ENCODE assay signal across 1 cellular context in the genomic region with DNA sequence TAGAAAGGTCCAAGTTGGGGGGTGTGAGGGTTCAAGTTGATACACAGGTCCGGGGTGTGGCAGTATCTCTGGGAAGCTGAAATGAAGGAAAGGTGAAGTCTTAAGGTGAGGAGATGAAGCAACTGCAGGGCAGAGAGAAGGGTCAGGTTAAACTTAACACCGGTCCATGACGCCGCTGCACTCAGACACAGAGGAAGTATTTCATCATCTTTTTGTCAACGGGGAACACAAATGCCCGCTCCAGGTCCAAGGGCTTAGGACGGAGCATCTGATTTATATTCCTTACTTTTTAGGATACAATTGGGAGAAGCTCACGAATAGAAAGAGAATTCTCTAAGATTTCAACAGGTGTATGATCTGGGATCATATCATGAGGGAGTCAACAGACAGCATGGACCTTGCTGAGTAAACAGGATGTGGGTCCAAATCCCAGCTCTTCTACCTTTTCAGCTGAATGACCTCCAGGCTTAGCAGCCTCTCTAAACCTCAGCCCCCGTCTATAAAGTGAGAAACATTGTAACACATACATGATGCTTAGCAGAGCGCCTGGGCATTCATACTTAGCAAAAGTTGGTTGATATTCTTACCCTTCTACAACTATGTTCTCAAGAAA.
TF ChIP-seq lines count a peak whose summit lies in the region.

No MANE protein-coding gene starts in this region.

TF ChIP-seq in liver, 16 proteins besides CTCF, POLR2A, EP300 and RAD21 (continued from another document):
- TF ChIP-seq, protein P1, sequence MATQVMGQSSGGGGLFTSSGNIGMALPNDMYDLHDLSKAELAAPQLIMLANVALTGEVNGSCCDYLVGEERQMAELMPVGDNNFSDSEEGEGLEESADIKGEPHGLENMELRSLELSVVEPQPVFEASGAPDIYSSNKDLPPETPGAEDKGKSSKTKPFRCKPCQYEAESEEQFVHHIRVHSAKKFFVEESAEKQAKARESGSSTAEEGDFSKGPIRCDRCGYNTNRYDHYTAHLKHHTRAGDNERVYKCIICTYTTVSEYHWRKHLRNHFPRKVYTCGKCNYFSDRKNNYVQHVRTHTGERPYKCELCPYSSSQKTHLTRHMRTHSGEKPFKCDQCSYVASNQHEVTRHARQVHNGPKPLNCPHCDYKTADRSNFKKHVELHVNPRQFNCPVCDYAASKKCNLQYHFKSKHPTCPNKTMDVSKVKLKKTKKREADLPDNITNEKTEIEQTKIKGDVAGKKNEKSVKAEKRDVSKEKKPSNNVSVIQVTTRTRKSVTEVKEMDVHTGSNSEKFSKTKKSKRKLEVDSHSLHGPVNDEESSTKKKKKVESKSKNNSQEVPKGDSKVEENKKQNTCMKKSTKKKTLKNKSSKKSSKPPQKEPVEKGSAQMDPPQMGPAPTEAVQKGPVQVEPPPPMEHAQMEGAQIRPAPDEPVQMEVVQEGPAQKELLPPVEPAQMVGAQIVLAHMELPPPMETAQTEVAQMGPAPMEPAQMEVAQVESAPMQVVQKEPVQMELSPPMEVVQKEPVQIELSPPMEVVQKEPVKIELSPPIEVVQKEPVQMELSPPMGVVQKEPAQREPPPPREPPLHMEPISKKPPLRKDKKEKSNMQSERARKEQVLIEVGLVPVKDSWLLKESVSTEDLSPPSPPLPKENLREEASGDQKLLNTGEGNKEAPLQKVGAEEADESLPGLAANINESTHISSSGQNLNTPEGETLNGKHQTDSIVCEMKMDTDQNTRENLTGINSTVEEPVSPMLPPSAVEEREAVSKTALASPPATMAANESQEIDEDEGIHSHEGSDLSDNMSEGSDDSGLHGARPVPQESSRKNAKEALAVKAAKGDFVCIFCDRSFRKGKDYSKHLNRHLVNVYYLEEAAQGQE (IDR thresholded peaks at IDR 0.05) = no peak
- TF ChIP-seq HNF4A (conservative IDR thresholded peaks at IDR 0.05) = peak; percentile 41 to 62
- no peak for TF ChIP-seq ZBTB33 (IDR thresholded peaks at IDR 0.05)
- TF ChIP-seq FOXA1 (IDR thresholded peaks at IDR 0.05) = no peak
- no peak for TF ChIP-seq FOXA2 (IDR thresholded peaks at IDR 0.05)
- TF ChIP-seq TAF1 (conservative IDR thresholded peaks at IDR 0.05) = no peak
- peak in 1 of 2 donors; percentile 10 for TF ChIP-seq JUND (IDR thresholded peaks at IDR 0.05)
